1 cellular context compared by ENCODE assay signal in the genomic region with DNA sequence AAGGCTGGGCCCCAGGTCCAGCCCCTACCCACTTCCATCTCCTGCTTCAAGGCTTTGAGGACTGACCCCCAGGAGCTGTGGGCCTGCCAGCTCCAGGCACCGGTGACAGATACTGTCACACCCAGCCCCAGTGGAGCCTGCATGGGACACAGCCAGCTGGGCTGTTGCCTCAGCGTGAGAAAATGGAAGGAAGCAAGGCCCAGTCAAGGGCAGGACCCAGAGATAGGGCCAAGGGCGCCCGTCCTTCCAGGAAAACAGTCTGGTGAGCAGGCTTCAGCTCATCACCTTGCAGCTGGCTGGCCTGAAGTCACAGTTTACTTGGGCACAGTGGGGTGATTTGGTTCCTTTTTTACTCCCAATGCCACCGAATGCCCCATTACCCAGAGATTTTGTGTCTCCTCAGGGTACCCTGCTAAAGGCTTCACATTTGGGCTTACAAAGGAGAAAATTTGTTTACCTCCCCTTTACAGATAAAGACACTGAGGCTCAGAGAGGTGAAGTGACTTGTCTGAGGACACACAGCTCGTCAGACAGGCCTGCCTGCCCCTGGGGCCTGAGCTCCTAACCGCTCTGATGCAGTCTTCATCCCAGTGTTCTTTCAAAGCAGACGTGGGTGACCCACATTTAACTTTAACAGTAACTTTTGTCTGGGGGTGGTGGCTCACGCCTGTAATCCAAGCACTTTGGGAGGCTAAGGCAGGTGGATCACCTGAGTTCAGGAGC.
TF ChIP-seq lines count a peak whose summit lies in the region.

No MANE protein-coding gene starts in this region.

TF ChIP-seq in WTC11, 78 proteins besides CTCF, POLR2A, EP300 and RAD21:
- TF ChIP-seq, protein P1, sequence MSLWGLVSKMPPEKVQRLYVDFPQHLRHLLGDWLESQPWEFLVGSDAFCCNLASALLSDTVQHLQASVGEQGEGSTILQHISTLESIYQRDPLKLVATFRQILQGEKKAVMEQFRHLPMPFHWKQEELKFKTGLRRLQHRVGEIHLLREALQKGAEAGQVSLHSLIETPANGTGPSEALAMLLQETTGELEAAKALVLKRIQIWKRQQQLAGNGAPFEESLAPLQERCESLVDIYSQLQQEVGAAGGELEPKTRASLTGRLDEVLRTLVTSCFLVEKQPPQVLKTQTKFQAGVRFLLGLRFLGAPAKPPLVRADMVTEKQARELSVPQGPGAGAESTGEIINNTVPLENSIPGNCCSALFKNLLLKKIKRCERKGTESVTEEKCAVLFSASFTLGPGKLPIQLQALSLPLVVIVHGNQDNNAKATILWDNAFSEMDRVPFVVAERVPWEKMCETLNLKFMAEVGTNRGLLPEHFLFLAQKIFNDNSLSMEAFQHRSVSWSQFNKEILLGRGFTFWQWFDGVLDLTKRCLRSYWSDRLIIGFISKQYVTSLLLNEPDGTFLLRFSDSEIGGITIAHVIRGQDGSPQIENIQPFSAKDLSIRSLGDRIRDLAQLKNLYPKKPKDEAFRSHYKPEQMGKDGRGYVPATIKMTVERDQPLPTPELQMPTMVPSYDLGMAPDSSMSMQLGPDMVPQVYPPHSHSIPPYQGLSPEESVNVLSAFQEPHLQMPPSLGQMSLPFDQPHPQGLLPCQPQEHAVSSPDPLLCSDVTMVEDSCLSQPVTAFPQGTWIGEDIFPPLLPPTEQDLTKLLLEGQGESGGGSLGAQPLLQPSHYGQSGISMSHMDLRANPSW (CRISPR knock-in tag; conservative IDR thresholded peaks at IDR 0.05; ENCODE audit: low read depth): no peak
- TF ChIP-seq, protein P2, sequence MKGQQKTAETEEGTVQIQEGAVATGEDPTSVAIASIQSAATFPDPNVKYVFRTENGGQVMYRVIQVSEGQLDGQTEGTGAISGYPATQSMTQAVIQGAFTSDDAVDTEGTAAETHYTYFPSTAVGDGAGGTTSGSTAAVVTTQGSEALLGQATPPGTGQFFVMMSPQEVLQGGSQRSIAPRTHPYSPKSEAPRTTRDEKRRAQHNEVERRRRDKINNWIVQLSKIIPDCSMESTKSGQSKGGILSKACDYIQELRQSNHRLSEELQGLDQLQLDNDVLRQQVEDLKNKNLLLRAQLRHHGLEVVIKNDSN (CRISPR knock-in tag; IDR thresholded peaks at IDR 0.05): no peak
TF ChIP-seq in WTC11: peak in this region for 0.
